ENCODE assay signal across 23 cellular contexts in the genomic region with DNA sequence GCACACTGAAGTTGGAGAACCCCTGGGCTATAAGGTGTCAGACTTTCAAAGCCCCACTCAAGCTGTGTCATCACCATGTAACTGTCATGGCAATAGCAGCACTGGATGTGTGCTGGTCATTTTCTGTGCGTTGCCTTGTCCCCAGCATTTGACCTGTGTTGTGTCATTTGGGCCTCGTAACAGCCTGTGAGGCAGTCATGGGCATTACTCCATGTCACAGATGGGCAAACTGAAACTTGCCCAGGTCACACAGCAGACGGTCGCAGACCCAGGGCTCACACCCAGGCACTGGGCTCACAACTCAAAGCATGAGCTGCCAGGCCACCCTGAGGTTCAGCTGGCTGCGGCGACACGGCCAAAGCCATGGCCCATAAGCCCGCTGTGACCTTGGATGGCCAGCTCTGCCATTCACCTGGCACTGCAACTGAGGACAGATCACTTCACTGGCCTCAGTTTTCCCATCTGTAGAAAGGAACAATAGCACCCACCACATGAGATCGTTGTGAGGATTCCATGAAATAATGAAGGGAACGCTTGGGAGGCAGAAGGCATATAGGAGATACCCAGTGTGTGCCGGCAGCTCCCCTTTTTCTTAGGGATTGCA. TPM values are rescaled to one million over a fixed set of nuclear protein-coding genes. Genes with fewer than 3 reads are reported as not detected.
"Had no signal": no experiment of that assay in that cellular context is flagged by ENCODE, and none has a peak within 500 bp of the region (broad histone marks: within the 10 kb centered on the region; RNA-seq: fewer than 3 reads in every experiment).

No MANE protein-coding gene starts in this region.

- H3K9me3 Mint-ChIP-seq: activated naive CD4-positive, alpha-beta T cell treated with anti-CD3 and anti-CD28 coated beads, Interleukin-2, amount 50 U/mL, for 24 hours; T-helper 1 cell treated with Interleukin-12 subunit alpha and Interleukin-12 subunit beta and Interleukin-4 antibody, amounts not matched to agents 30 μg/mL and 1 μg/mL, for 36 hours had no signal

- ATAC-seq: activated CD4-positive, CD25-positive, alpha-beta regulatory T cell treated with anti-CD3 and anti-CD28 coated beads, Interleukin-2, amount 50 U/mL, for 24 hours; activated CD8-positive, alpha-beta T cell treated with anti-CD3 and anti-CD28 coated beads, Interleukin-2, amount 10 ng/mL, durations not matched to agents 7 days and 5 days; Panc1; SK-N-SH treated with all-trans-retinoic acid at 6 μM for 48 hours had no signal

- H3K4me3 Mint-ChIP-seq: activated CD8-positive, alpha-beta T cell treated with anti-CD3 and anti-CD28 coated beads, Interleukin-2, amount 10 ng/mL, durations not matched to agents 7 days and 5 days; activated naive CD4-positive, alpha-beta T cell treated with anti-CD3 and anti-CD28 coated beads, Interleukin-2, amount 50 U/mL, for 24 hours; T-helper 1 cell treated with Interleukin-12 subunit alpha and Interleukin-12 subunit beta and Interleukin-4 antibody, amounts not matched to agents 30 μg/mL and 1 μg/mL, for 36 hours had no signal

- H3K27ac ChIP-seq: breast epithelium, SJSA1 had no signal

- H3K4me1 Mint-ChIP-seq: activated naive CD4-positive, alpha-beta T cell treated with anti-CD3 and anti-CD28 coated beads, Interleukin-2, amount 50 U/mL, for 24 hours had no signal

- H3K36me3 Mint-ChIP-seq: activated naive CD4-positive, alpha-beta T cell treated with anti-CD3 and anti-CD28 coated beads, Interleukin-2, amount 50 U/mL, for 24 hours had no signal

- H3K9me3 ChIP-seq: breast epithelium, MG63, SJSA1 had no signal

- DNase-seq: activated CD4-positive, alpha-beta T cell treated with anti-CD3 and anti-CD28 coated beads for 4 hours; activated CD4-positive, alpha-beta T cell treated with anti-CD3 and anti-CD28 coated beads, Interleukin-2, amount 50 U/mL, for 4 hours; activated CD8-positive, alpha-beta memory T cell treated with anti-CD3 and anti-CD28 coated beads, Interleukin-2, amount 50 U/mL, for 48 hours; activated CD8-positive, alpha-beta T cell treated with anti-CD3 and anti-CD28 coated beads, Interleukin-2, amount 10 ng/mL, durations not matched to agents 7 days and 5 days; activated T-cell treated with anti-CD3 and anti-CD28 coated beads, Interleukin-2, amount 50 U/mL, for 1 hour; central memory CD4-positive, alpha-beta T cell; MG63; NCI-H1105; NCI-H1436; NCI-H1694 treated with DMSO at 0.1 percent for 48 hours; NCI-H2029 treated with DMSO at 0.1 percent for 48 hours; NCI-H69; NK-92 treated with Interleukin-12 subunit alpha and Interleukin-12 subunit beta, amount 100 ng/mL, for 24 hours; OCI-M1; RPMI8226; SHP77 had no signal

- H3K27ac Mint-ChIP-seq: activated CD8-positive, alpha-beta T cell treated with anti-CD3 and anti-CD28 coated beads, Interleukin-2, amount 10 ng/mL, durations not matched to agents 7 days and 5 days; activated naive CD4-positive, alpha-beta T cell treated with anti-CD3 and anti-CD28 coated beads, Interleukin-2, amount 50 U/mL, for 24 hours; T-helper 1 cell treated with Interleukin-12 subunit alpha and Interleukin-12 subunit beta and Interleukin-4 antibody, amounts not matched to agents 30 μg/mL and 1 μg/mL, for 36 hours had no signal

- H3K4me3 ChIP-seq: breast epithelium, MG63, SJSA1 had no signal

- H3K27me3 ChIP-seq: breast epithelium, MG63 had no signal

- H3K36me3 ChIP-seq: breast epithelium, MG63, SJSA1 had no signal

- H3K4me1 ChIP-seq: breast epithelium, SJSA1 had no signal

RNA-seq across cellular contexts. Expression of gene INHBB, which starts 36.7 kb away (rescaled TPM):
- total RNA-seq: activated CD8-positive, alpha-beta T cell treated with anti-CD3 and anti-CD28 coated beads, Interleukin-2, amount 10 ng/mL, durations not matched to agents 7 days and 5 days had no signal
